ENCODE assay signal across 24 cellular contexts in genomic region chr4:8185930-8186329, GRCh38. TPM values are rescaled to one million over a fixed set of nuclear protein-coding genes. Genes with fewer than 3 reads are reported as not detected.
DNase-seq lines count a peak whose midpoint lies in the region; ATAC-seq, FAIRE-seq and TF ChIP-seq lines count a peak whose summit lies in the region.
"Had no signal": no experiment of that assay in that cellular context is flagged by ENCODE, and none has a peak within 500 bp of the region (broad histone marks: within the 10 kb centered on the region; RNA-seq: fewer than 3 reads in every experiment).

No MANE protein-coding gene starts in this region.

- no peak for ATAC-seq in A549
- ATAC-seq in CD8-positive, alpha-beta T cell = no peak
- ATAC-seq: Panc1 had no signal

- H3K9me3 ChIP-seq in A549 = no peaks in the 10 kb centered on the region
- H3K9me3 ChIP-seq in GM23248 (ENCODE audit: low read depth) = no peaks in the 10 kb centered on the region
- no peaks in the 10 kb centered on the region for H3K9me3 ChIP-seq in CD8-positive, alpha-beta T cell (ENCODE audit: low read length)
- H3K9me3 ChIP-seq in colonic mucosa = no peaks in the 10 kb centered on the region
- H3K9me3 ChIP-seq: SJSA1 had no signal

- H3K27me3 ChIP-seq in GM23248 (replicated peaks; ENCODE audit: insufficient read depth) = no peaks in the 10 kb centered on the region
- no peaks in the 10 kb centered on the region for H3K27me3 ChIP-seq in CD8-positive, alpha-beta T cell (ENCODE audit: insufficient read depth, low read length)
- H3K27me3 ChIP-seq in colonic mucosa = no peaks in the 10 kb centered on the region
- H3K27me3 ChIP-seq: SJSA1 had no signal

- H3K4me2 ChIP-seq in A549 = no peak overlapping the region
- H3K4me2 ChIP-seq in GM23248 (ENCODE audit: unreplicated experiment) = peak overlapping the region; percentile 53

- H3K36me3 Mint-ChIP-seq in CD8-positive, alpha-beta T cell = no peaks in the 10 kb centered on the region
- H3K36me3 Mint-ChIP-seq: brain, IgD-negative memory B cell had no signal

- H3K9me3 Mint-ChIP-seq in CD8-positive, alpha-beta T cell = no peaks in the 10 kb centered on the region
- H3K9me3 Mint-ChIP-seq: HFFc6, IgD-negative memory B cell had no signal

- H3K4me3 Mint-ChIP-seq in CD8-positive, alpha-beta T cell = no peak overlapping the region
- H3K4me3 Mint-ChIP-seq: brain, HFFc6, IgD-negative memory B cell had no signal

- no peak for TF ChIP-seq CTCF in A549 (IDR thresholded peaks at IDR 0.05)
- no peak for TF ChIP-seq CTCF in CD8-positive, alpha-beta T cell (IDR thresholded peaks at IDR 0.05)
- no peak for TF ChIP-seq CTCF in colonic mucosa (IDR thresholded peaks at IDR 0.05)

- H3K27ac ChIP-seq in A549 = peak overlapping the region; percentile 38 to 45; a peak in 2 of 6 replicates
- H3K27ac ChIP-seq in GM23248 = no peak overlapping the region
- H3K27ac ChIP-seq in CD8-positive, alpha-beta T cell (ENCODE audit: low read depth, low read length) = no peak overlapping the region
- no peak overlapping the region for H3K27ac ChIP-seq in colonic mucosa
- H3K27ac ChIP-seq: SJSA1 had no signal

- H2AFZ ChIP-seq in GM23248 = no peak overlapping the region

- no peaks in the 10 kb centered on the region for H3K9me2 ChIP-seq in GM23248 (ENCODE audit: insufficient read depth)

- no peak for TF ChIP-seq POLR2A in A549 (IDR thresholded peaks at IDR 0.05; ENCODE audit: low read length)

- intact Hi-C loops in CD8-positive, alpha-beta T cell (cut with DNase I, micrococcal nuclease) = no loop called here
- intact Hi-C loops in colonic mucosa (cut with DNase I) = no loop called here

- no peak overlapping the region for H3K27ac Mint-ChIP-seq in CD8-positive, alpha-beta T cell
- H3K27ac Mint-ChIP-seq: HFFc6, IgD-negative memory B cell, progenitor cell of endocrine pancreas had no signal

- no peak for DNase-seq in A549 (ENCODE audit: low read depth in 1 of 2, low spot score in 1 of 2)
- peak; percentile 22 for DNase-seq in GM23248
- peak; percentile 46 for DNase-seq in left kidney (ENCODE audit: low read depth, low spot score)
- no peak for DNase-seq in CD8-positive, alpha-beta T cell
- no peak for DNase-seq in colonic mucosa
- DNase-seq in NCI-H2196 (lab: John Stamatoyannopoulos, UW; ENCODE audit: unreplicated experiment) = no peak
- no peak for DNase-seq in stimulated activated CD4-positive, alpha-beta T cell treated with anti-CD3 and anti-CD28 coated beads, Interleukin-4, amount 100 ng/mL, for 1 hour
- DNase-seq: activated CD4-positive, alpha-beta T cell treated with anti-CD3 and anti-CD28 coated beads for 1 hour; activated gamma-delta T cell; activated T-cell treated with anti-CD3 and anti-CD28 coated beads, Interleukin-2, amount 50 U/mL, for 1 hour; C1 segment of cervical spinal cord; effector CD4-positive, alpha-beta T cell; kidney glomerular epithelial cell; NCI-H2029 treated with DMSO at 0.1 percent for 48 hours; NK-92 treated with Interleukin-12 subunit alpha and Interleukin-12 subunit beta, amount 100 ng/mL, for 24 hours; substantia nigra had no signal

- H3K4me1 ChIP-seq in A549 (peaks cover 55% of the 10 kb centered on the region), GM23248 (ENCODE audit: insufficient read depth) (peaks cover 18% of the 10 kb centered on the region), colonic mucosa (peaks cover 13% of the 10 kb centered on the region)
- no peaks in the 10 kb centered on the region for H3K4me1 ChIP-seq in CD8-positive, alpha-beta T cell (ENCODE audit: insufficient read depth, low read length)

- H3K4me3 ChIP-seq in A549 (no peak overlapping the region), GM23248 (no peak overlapping the region), colonic mucosa (no peak overlapping the region)
- H3K4me3 ChIP-seq in CD8-positive, alpha-beta T cell (ENCODE audit: low read depth, low read length) = no peak overlapping the region
- H3K4me3 ChIP-seq: SJSA1 had no signal

- H3K9ac ChIP-seq in GM23248 (no peak overlapping the region), colonic mucosa (ENCODE audit: low read depth in 2 of 2, low read length in 2 of 2) (no peak overlapping the region)

- no peaks in the 10 kb centered on the region for H3K27me3 Mint-ChIP-seq in CD8-positive, alpha-beta T cell (ENCODE audit: low read depth)
- H3K27me3 Mint-ChIP-seq: progenitor cell of endocrine pancreas had no signal

- TF ChIP-seq EP300 in A549 (IDR thresholded peaks at IDR 0.05) = no peak

- in situ Hi-C loops in GM23248 (cut with MboI) = no loop called here

- no peak for TF ChIP-seq RAD21 in A549 (conservative IDR thresholded peaks at IDR 0.05 in 1 of 2, IDR thresholded peaks at IDR 0.05 in 1 of 2)

- CTCF ChIA-PET in A549 (lab: Yijun Ruan, JAX) = interaction anchor here (0.7 to 1.8 kb wide), 3 partner anchors 9 to 243 kb away, joined by 3 to 8 read pairs (median 5); no protein-coding TSS in a partner anchor
- CTCF ChIA-PET in CD8-positive, alpha-beta T cell (lab: Charles Lee) = interaction anchor here (1.8 kb wide), 1 partner anchor 9 kb away, joined by 5 read pairs; no protein-coding TSS in a partner anchor

- POLR2A ChIA-PET in A549 (lab: Yijun Ruan, JAX) = no interaction called here
- POLR2A ChIA-PET in CD8-positive, alpha-beta T cell (lab: Charles Lee) = no interaction called here

- no peaks in the 10 kb centered on the region for H3K79me2 ChIP-seq in GM23248 (ENCODE audit: insufficient read depth)

- H3F3A ChIP-seq in GM23248 (ENCODE audit: insufficient read depth) = peaks cover 18% of the 10 kb centered on the region

- H3K36me3 ChIP-seq in GM23248 (ENCODE audit: low read depth) (no peaks in the 10 kb centered on the region), colonic mucosa (no peaks in the 10 kb centered on the region)
- H3K36me3 ChIP-seq in CD8-positive, alpha-beta T cell (ENCODE audit: insufficient read depth, low read length) = no peaks in the 10 kb centered on the region
- H3K36me3 ChIP-seq: SJSA1 had no signal

- WGBS in A549 (ENCODE audit: missing lambda C conversion rate) = 100% methylated on average over 6 of the region's 9 CpGs
- 30 to 32% methylated on average over 9 of the region's 9 CpGs for WGBS in GM23248 (ENCODE audit: low coverage in 1 of 2, low lambda C conversion rate in 2 of 2, missing lambda C conversion rate in 2 of 2), 2 experiments

- no peaks in the 10 kb centered on the region for H3K4me1 Mint-ChIP-seq in CD8-positive, alpha-beta T cell (ENCODE audit: low read depth)

- no peaks in the 10 kb centered on the region for H4K20me1 ChIP-seq in GM23248 (ENCODE audit: insufficient read depth)

- FAIRE-seq in A549 (lab: Jason Lieb, UNC) (no peak), endometrium (lab: Jason Lieb, UNC) (peak; percentile 50)
- FAIRE-seq: GM19239 had no signal

TF ChIP-seq in A549, 52 proteins besides CTCF, POLR2A, EP300 and RAD21:
- TF ChIP-seq REST (IDR thresholded peaks at IDR 0.05) = no peak
- TF ChIP-seq MAZ (IDR thresholded peaks at IDR 0.05; ENCODE audit: borderline replicate concordance, low read depth, low read length) = no peak
- no peak for TF ChIP-seq SREBF2 (IDR thresholded peaks at IDR 0.05)
- TF ChIP-seq FOXS1 (CRISPR knock-in tag; IDR thresholded peaks at IDR 0.05) = no peak
- no peak for TF ChIP-seq ZNF302 (CRISPR knock-in tag; IDR thresholded peaks at IDR 0.05)

RNA-seq across cellular contexts. Expression of gene SH3TC1, which starts 13.2 kb away (rescaled TPM):
- polyA plus RNA-seq in A549 (2011; rRNA removed) (2.8 and 3.3 TPM in 2 replicates), A549 (2017; fragmentation: RNase III; extraction: RNeasy Plus Mini Kit Qiagen cat#74134 plus additional on column Dnase treatment) (5.4 to 8.1 TPM (median 7.4 TPM) in 3 replicates), GM23248 (2016; fragmentation: Nextera tagmentation; extraction: Ambion mirVana) (0.57 and 2.3 TPM in 2 replicates)
- polyA plus RNA-seq in A549 (2012; cell fraction: cytosol; rRNA removed) = 5.0 and 6.4 TPM in 2 replicates
- 22.6 and 31.5 TPM in 2 replicates for polyA plus RNA-seq in A549 (2012; cell fraction: nucleus; rRNA removed)
- polyA minus RNA-seq in A549 (2011; rRNA and poly(A)+ RNA removed) = 6.0 and 8.6 TPM in 2 replicates
- total RNA-seq in GM23248 (2014; rRNA removed; shearing (Covaris generic)) = 6.5 and 9.9 TPM in 2 replicates
- 100 to 1,000 TPM in 1 of 2 experiments, 10 to 100 TPM in 1; 90.7 to 102 TPM for total RNA-seq in CD8-positive, alpha-beta T cell
- 10 to 100 TPM; 10.8 to 22.5 TPM for total RNA-seq in colonic mucosa

RNA-seq across cellular contexts. Expression of gene ABLIM2, which starts 27.3 kb away (rescaled TPM):
- polyA plus RNA-seq in A549 (2011; rRNA removed) = 0.21 and 0.37 TPM in 2 replicates
- 0.19 and 0.46 TPM in 2 replicates for polyA plus RNA-seq in A549 (2012; cell fraction: cytosol; rRNA removed)
- polyA plus RNA-seq in A549 (2012; cell fraction: nucleus; rRNA removed) = 0.34 TPM in 2 replicates
- polyA plus RNA-seq in A549 (2017; fragmentation: RNase III; extraction: RNeasy Plus Mini Kit Qiagen cat#74134 plus additional on column Dnase treatment) = 0.31 to 0.40 TPM (median 0.32 TPM) in 3 replicates
- polyA minus RNA-seq in A549 (2011; rRNA and poly(A)+ RNA removed) = 0.12 and 0.68 TPM in 2 replicates
- not detected in 2 replicates for total RNA-seq in GM23248 (2014; rRNA removed; shearing (Covaris generic))
- polyA plus RNA-seq in GM23248 (2016; fragmentation: Nextera tagmentation; extraction: Ambion mirVana) = not detected in 2 replicates
- total RNA-seq in CD8-positive, alpha-beta T cell = 1 to 10 TPM; 1.2 to 1.6 TPM
- total RNA-seq in colonic mucosa = 10 to 100 TPM; 11.1 to 11.5 TPM

Comparison
In these comparisons a context has a peak if more than half of its experiments do, and no peak if none do; other contexts are left out.
1. DNase-seq: peak in GM23248 (single experiment) and left kidney (single experiment); none in A549 (0 of 2), CD8-positive, alpha-beta T cell (0 of 7), colonic mucosa (single experiment), NCI-H2196 (single experiment) and stimulated activated CD4-positive, alpha-beta T cell treated with anti-CD3 and anti-CD28 coated beads, Interleukin-4, amount 100 ng/mL, for 1 hour (single experiment).
2. H3K27ac ChIP-seq: peak in A549 (2 of 2); none in GM23248 (single experiment), CD8-positive, alpha-beta T cell (single experiment) and colonic mucosa (single experiment).
3. RNA of gene ABLIM2, which starts 27.3 kb away (total RNA-seq): 11.1 to 11.5 TPM in colonic mucosa; 1.2 to 1.6 TPM in CD8-positive, alpha-beta T cell and not detected in GM23248; every median in the first group is over 4 times any median in the second.